7 cellular contexts compared by ENCODE assay signal in the genomic region with DNA sequence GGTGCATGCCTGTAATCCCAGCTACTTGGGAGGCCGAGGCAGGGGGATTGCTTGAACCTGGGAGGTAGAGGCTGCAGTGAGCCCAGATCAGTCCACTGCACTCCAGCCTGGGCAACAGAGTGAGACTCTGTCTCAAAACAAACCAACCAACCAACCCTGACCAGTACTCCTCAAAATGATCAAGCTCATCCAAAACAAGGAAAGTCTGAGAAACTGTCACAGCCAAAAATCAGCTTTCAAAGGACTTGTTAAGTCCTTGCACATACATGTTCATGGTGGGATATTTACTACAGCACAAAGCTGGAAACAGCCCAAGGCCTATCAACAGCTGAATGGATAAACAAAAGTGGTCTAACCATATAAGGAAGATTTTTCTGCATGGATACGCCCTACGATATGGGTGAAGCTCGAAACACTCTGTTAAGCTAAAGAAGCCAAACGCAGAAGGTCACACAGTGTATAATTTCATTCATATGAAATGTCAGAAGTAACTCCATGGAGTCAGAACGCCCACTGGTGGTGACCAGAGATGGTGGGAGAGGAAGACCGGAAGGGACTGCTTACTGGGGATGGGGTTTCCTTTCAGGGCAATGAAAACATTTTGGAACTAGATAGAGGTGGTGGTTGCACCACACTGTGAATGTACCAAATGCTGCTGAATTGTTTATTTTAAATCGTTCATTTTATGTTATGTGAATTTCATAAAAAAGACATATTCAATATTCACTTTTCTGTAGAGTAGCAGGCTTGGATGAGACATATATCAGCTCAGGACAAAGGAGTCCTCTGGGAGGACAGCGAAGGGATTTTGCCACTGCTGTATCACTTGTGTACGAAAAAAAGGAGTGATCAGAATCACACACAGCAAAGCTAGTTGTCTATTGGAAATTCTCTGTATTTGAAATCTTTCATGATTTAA. TPM values are rescaled to one million over a fixed set of nuclear protein-coding genes. Genes with fewer than 3 reads are reported as not detected.
DNase-seq lines count a peak whose midpoint lies in the region; ATAC-seq, FAIRE-seq and TF ChIP-seq lines count a peak whose summit lies in the region.

No MANE protein-coding gene starts in this region.

- H4K20me1 ChIP-seq in GM12878 (ENCODE audit: control insufficient read depth, insufficient read depth) = no peaks in the 10 kb centered on the region

- H3K4me3 ChIP-seq in GM12878 = no peak overlapping the region
- H3K4me3 ChIP-seq in CD8-positive, alpha-beta T cell (ENCODE audit: low read depth, low read length) = no peak overlapping the region

- H3K4me1 Mint-ChIP-seq in CD8-positive, alpha-beta T cell (ENCODE audit: low read depth) = peaks cover 19% of the 10 kb centered on the region

- FAIRE-seq in GM12878 (lab: Jason Lieb, UNC) = no peak

- peaks cover 4% of the 10 kb centered on the region for H3K4me1 ChIP-seq in GM12878 (ENCODE audit: control insufficient read depth, insufficient read depth, low read length)
- peaks cover 18% of the 10 kb centered on the region for H3K4me1 ChIP-seq in CD8-positive, alpha-beta T cell (ENCODE audit: insufficient read depth, low read length)

- BruUV-seq in GM12878 (replicated peaks; lab: Mats Ljungman, UMichigan) = no TSS peak

- WGBS in GM12878 (ENCODE audit: insufficient coverage, insufficient replicate concordance, low lambda C conversion rate, missing lambda C conversion rate) = 59% methylated on average over 10 of the region's 10 CpGs

- TF ChIP-seq EP300 in GM12878 (IDR thresholded peaks at IDR 0.05; ENCODE audit: borderline replicate concordance in 1 of 2, control insufficient read depth in 1 of 2, low read depth in 2 of 2, low read length in 2 of 2) = no peak

- H3K9me3 ChIP-seq in GM12878 (replicated peaks; ENCODE audit: control insufficient read depth, insufficient read depth, low read length) = no peaks in the 10 kb centered on the region
- no peaks in the 10 kb centered on the region for H3K9me3 ChIP-seq in CD8-positive, alpha-beta T cell (ENCODE audit: low read length)

- H2AFZ ChIP-seq in GM12878 (ENCODE audit: control insufficient read depth, low read depth, low read length) = no peak overlapping the region

- H3K27me3 ChIP-seq in GM12878 (replicated peaks in 1 of 2; ENCODE audit: control insufficient read depth in 2 of 2, insufficient read depth in 2 of 2, low read length in 1 of 2) = no peaks in the 10 kb centered on the region
- no peaks in the 10 kb centered on the region for H3K27me3 ChIP-seq in CD8-positive, alpha-beta T cell (ENCODE audit: insufficient read depth, low read length)

- CTCF ChIA-PET in GM12878 (lab: Yijun Ruan, JAX) = interaction anchor here (0.6 to 14.6 kb wide), 14 partner anchors 8 to 256 kb away, joined by 3 to 632 read pairs (median 3); a partner anchor contains a TSS
- CTCF ChIA-PET in CD8-positive, alpha-beta T cell (lab: Charles Lee) = interaction anchor here (0.9 to 8.5 kb wide), 2 partner anchors 99 to 122 kb away, joined by 4 to 137 read pairs; no protein-coding TSS in a partner anchor

- H3K36me3 Mint-ChIP-seq in CD8-positive, alpha-beta T cell = peaks cover 4% of the 10 kb centered on the region

- H3K4me2 ChIP-seq in GM12878 (ENCODE audit: control insufficient read depth, insufficient read depth) = no peak overlapping the region

- RAD21 ChIA-PET in GM12878 (lab: Charles Lee; ENCODE audit: unreplicated experiment) = interaction anchor here (1.0 to 7.5 kb wide), 2 partner anchors 97 to 122 kb away, joined by 4 to 293 read pairs; no protein-coding TSS in a partner anchor

- H3K27ac Mint-ChIP-seq in CD8-positive, alpha-beta T cell = no peak overlapping the region

- H3K79me2 ChIP-seq in GM12878 (ENCODE audit: control insufficient read depth, insufficient read depth, low read length) = no peaks in the 10 kb centered on the region

- ATAC-seq in GM12878 (peak; percentile 49), HG03175 (IDR thresholded peaks at IDR 0.05; ENCODE audit: unreplicated experiment) (no peak)
- ATAC-seq in CD8-positive, alpha-beta T cell = no peak

- peak; percentile 57 for TF ChIP-seq CTCF in GM12874 (IDR thresholded peaks at IDR 0.05; ENCODE audit: insufficient read depth, low read depth, low read length)
- peak; percentile 48 to 62 (median 62); a peak in 5 of 6 replicates for TF ChIP-seq CTCF in GM12878 (IDR thresholded peaks at IDR 0.05 in 2 of 3, conservative IDR thresholded peaks at IDR 0.05 in 1 of 3; ENCODE audit: control insufficient read depth in 2 of 3, extremely low read depth in 1 of 3, insufficient read depth in 1 of 3, low read depth in 3 of 3, low read length in 3 of 3)
- TF ChIP-seq CTCF in CD8-positive, alpha-beta T cell (IDR thresholded peaks at IDR 0.05) = no peak

- intact Hi-C loops in GM12878 (cut with micrococcal nuclease; ENCODE audit: unreplicated experiment) = loop anchor here (1.0 to 2.0 kb wide), 2 partner anchors 89 to 122 kb away; no protein-coding TSS in a partner anchor
- intact Hi-C loops in CD8-positive, alpha-beta T cell (cut with DNase I, micrococcal nuclease) = no loop called here

- POLR2A ChIA-PET in GM12878 (lab: Charles Lee) = interaction anchor here (0.5 to 1.1 kb wide), 3 partner anchors 21 to 571 kb away, joined by 3 to 5 read pairs (median 3); no protein-coding TSS in a partner anchor
- POLR2A ChIA-PET in CD8-positive, alpha-beta T cell (lab: Charles Lee) = no interaction called here

- no peak overlapping the region for H3K9ac ChIP-seq in GM12878 (ENCODE audit: control insufficient read depth, insufficient read depth, low read length)

- no peak overlapping the region for H3K4me3 Mint-ChIP-seq in CD8-positive, alpha-beta T cell

- H3K9me3 Mint-ChIP-seq in CD8-positive, alpha-beta T cell = no peaks in the 10 kb centered on the region

- H3K27ac ChIP-seq in GM12878 (ENCODE audit: control insufficient read depth, insufficient read depth) = no peak overlapping the region
- H3K27ac ChIP-seq in CD8-positive, alpha-beta T cell (ENCODE audit: low read depth, low read length) = no peak overlapping the region

- no peak for TF ChIP-seq POLR2A in GM12878 (IDR thresholded peaks at IDR 0.05; ENCODE audit: low read depth, low read length)

- no peaks in the 10 kb centered on the region for H3K27me3 Mint-ChIP-seq in CD8-positive, alpha-beta T cell (ENCODE audit: low read depth)

- in situ Hi-C loops in GM12878 (cut with MboI) = no loop called here

- no peaks in the 10 kb centered on the region for H3K36me3 ChIP-seq in GM12878 (ENCODE audit: control insufficient read depth in 2 of 2, insufficient read depth in 2 of 2, low read length in 1 of 2)
- H3K36me3 ChIP-seq in CD8-positive, alpha-beta T cell (ENCODE audit: insufficient read depth, low read length) = no peaks in the 10 kb centered on the region

- peak; percentile 71 for TF ChIP-seq RAD21 in GM12878 (IDR thresholded peaks at IDR 0.05; ENCODE audit: insufficient read depth, low read depth, low read length)

- peak; percentile 1 for DNase-seq in NCI-H2107 (lab: John Stamatoyannopoulos, UW)
- DNase-seq in GM12878 (ENCODE audit: low read depth, low spot score) = no peak
- DNase-seq in kidney glomerular epithelial cell (lab: John Stamatoyannopoulos, UW) = peak; percentile 23
- peak; percentile 76 for DNase-seq in ureter (ENCODE audit: low spot score)
- DNase-seq in CD8-positive, alpha-beta T cell = no peak

- SMC1A ChIA-PET in GM12878 (lab: Charles Lee; ENCODE audit: uncharacterized antibody, unreplicated experiment) = interaction anchor here (0.7 to 2.4 kb wide), 6 partner anchors 25 to 125 kb away, joined by 3 to 16 read pairs (median 4); a partner anchor contains a TSS

RNA-seq across cellular contexts. Expression of a gene that starts 17.7 kb away (rescaled TPM):
- total RNA-seq in GM12878 (2013; cell fraction: nucleolus; rRNA removed) = not detected in 2 replicates
- total RNA-seq in GM12878 (2014; rRNA removed) (66.1 and 72.0 TPM in 2 replicates), GM12878 (2014; rRNA removed; fragmentation: Illumina TruSeq; extraction: Trizol) (54.8 and 54.9 TPM in 2 replicates), GM12878 (2021) (33.1 and 39.5 TPM in 2 replicates), ureter (0.78 TPM)
- 5.6 TPM for polyA plus RNA-seq in GM12878 (2011; ENCODE audit: low read depth)
- polyA plus RNA-seq in GM12878 (2011; rRNA removed) (0.92 and 1.2 TPM in 2 replicates), GM12878 (2014; fragmentation: Illumina TruSeq; extraction: Trizol) (26.2 and 55.9 TPM in 2 replicates), GM12878 (2014; fragmentation: Nextera tagmentation; extraction: Ambion mirVana) (10 to 100 TPM; 26.4 to 31.2 TPM), GM12878 (2014; rRNA removed) (84.9 and 107 TPM in 2 replicates), GM12878 (2016; fragmentation: Nextera tagmentation; extraction: Ambion mirVana) (10 to 100 TPM; 28.3 to 35.2 TPM)
- 2.1 and 2.4 TPM in 2 replicates for polyA plus RNA-seq in GM12878 (2011; cell fraction: cytosol; rRNA removed)
- 0.59 and 1.1 TPM in 2 replicates for polyA plus RNA-seq in GM12878 (2011; cell fraction: nucleus; rRNA removed)
- 7.4 and 18.5 TPM in 2 replicates for polyA plus RNA-seq in GM12878 (2012)
- not detected in 2 replicates for polyA minus RNA-seq in GM12878 (2011; rRNA and poly(A)+ RNA removed)
- polyA minus RNA-seq in GM12878 (2011; cell fraction: cytosol; rRNA and poly(A)+ RNA removed) = not detected in 2 replicates
- not detected in 2 replicates for polyA minus RNA-seq in GM12878 (2011; cell fraction: nucleus; rRNA and poly(A)+ RNA removed)
- not detected for total RNA-seq in CD8-positive, alpha-beta T cell

RNA-seq across cellular contexts. Expression of a gene that starts 24.9 kb away (rescaled TPM):
- total RNA-seq in GM12878 (2013; cell fraction: nucleolus; rRNA removed) = 39.4 and 45.1 TPM in 2 replicates
- 54.3 and 55.0 TPM in 2 replicates for total RNA-seq in GM12878 (2014; rRNA removed)
- 43.0 and 46.2 TPM in 2 replicates for total RNA-seq in GM12878 (2014; rRNA removed; fragmentation: Illumina TruSeq; extraction: Trizol)
- 51.4 and 53.3 TPM in 2 replicates for total RNA-seq in GM12878 (2021)
- polyA plus RNA-seq in GM12878 (2011; ENCODE audit: low read depth) = 24.8 TPM
- polyA plus RNA-seq in GM12878 (2011; rRNA removed) = 42.0 and 50.0 TPM in 2 replicates
- polyA plus RNA-seq in GM12878 (2011; cell fraction: cytosol; rRNA removed) = 50.9 and 54.3 TPM in 2 replicates
- 33.6 and 36.6 TPM in 2 replicates for polyA plus RNA-seq in GM12878 (2011; cell fraction: nucleus; rRNA removed)
- 23.6 and 29.3 TPM in 2 replicates for polyA plus RNA-seq in GM12878 (2012)
- polyA plus RNA-seq in GM12878 (2014; fragmentation: Illumina TruSeq; extraction: Trizol) = 53.6 and 59.0 TPM in 2 replicates
- 100 to 1,000 TPM; 118 to 150 TPM for polyA plus RNA-seq in GM12878 (2014; fragmentation: Nextera tagmentation; extraction: Ambion mirVana)
- polyA plus RNA-seq in GM12878 (2014; rRNA removed) = 44.8 and 52.7 TPM in 2 replicates
- 10 to 100 TPM; 90.9 to 92.2 TPM for polyA plus RNA-seq in GM12878 (2016; fragmentation: Nextera tagmentation; extraction: Ambion mirVana)
- polyA minus RNA-seq in GM12878 (2011; rRNA and poly(A)+ RNA removed) = 34.0 and 37.7 TPM in 2 replicates
- polyA minus RNA-seq in GM12878 (2011; cell fraction: cytosol; rRNA and poly(A)+ RNA removed) = 8.7 and 12.7 TPM in 2 replicates
- 12.8 and 15.7 TPM in 2 replicates for polyA minus RNA-seq in GM12878 (2011; cell fraction: nucleus; rRNA and poly(A)+ RNA removed)
- 53.2 TPM for total RNA-seq in ureter
- 10 to 100 TPM; 28.6 to 29.7 TPM for total RNA-seq in CD8-positive, alpha-beta T cell

RNA-seq across cellular contexts. Expression of a gene that starts 25.0 kb away (rescaled TPM):
- 53.1 and 55.9 TPM in 2 replicates for total RNA-seq in GM12878 (2013; cell fraction: nucleolus; rRNA removed)
- total RNA-seq in GM12878 (2014; rRNA removed) = 50.3 and 51.3 TPM in 2 replicates
- total RNA-seq in GM12878 (2014; rRNA removed; fragmentation: Illumina TruSeq; extraction: Trizol) = 40.1 and 43.0 TPM in 2 replicates
- 35.2 and 42.7 TPM in 2 replicates for total RNA-seq in GM12878 (2021)
- 26.5 TPM for polyA plus RNA-seq in GM12878 (2011; ENCODE audit: low read depth)
- polyA plus RNA-seq in GM12878 (2011; rRNA removed) = 52.6 and 64.7 TPM in 2 replicates
- 71.8 TPM in 2 replicates for polyA plus RNA-seq in GM12878 (2011; cell fraction: cytosol; rRNA removed)
- 86.9 and 120 TPM in 2 replicates for polyA plus RNA-seq in GM12878 (2011; cell fraction: nucleus; rRNA removed)
- polyA plus RNA-seq in GM12878 (2012) = 26.2 and 31.8 TPM in 2 replicates
- 55.9 and 56.5 TPM in 2 replicates for polyA plus RNA-seq in GM12878 (2014; fragmentation: Illumina TruSeq; extraction: Trizol)
- 10 to 100 TPM; 24.1 to 32.7 TPM for polyA plus RNA-seq in GM12878 (2014; fragmentation: Nextera tagmentation; extraction: Ambion mirVana)
- 48.9 and 57.9 TPM in 2 replicates for polyA plus RNA-seq in GM12878 (2014; rRNA removed)
- polyA plus RNA-seq in GM12878 (2016; fragmentation: Nextera tagmentation; extraction: Ambion mirVana) = 10 to 100 TPM; 69.7 to 79.7 TPM
- polyA minus RNA-seq in GM12878 (2011; rRNA and poly(A)+ RNA removed) = 48.5 and 55.0 TPM in 2 replicates
- polyA minus RNA-seq in GM12878 (2011; cell fraction: cytosol; rRNA and poly(A)+ RNA removed) = 14.0 and 23.3 TPM in 2 replicates
- 22.1 and 29.3 TPM in 2 replicates for polyA minus RNA-seq in GM12878 (2011; cell fraction: nucleus; rRNA and poly(A)+ RNA removed)
- total RNA-seq in ureter = 66.6 TPM
- total RNA-seq in CD8-positive, alpha-beta T cell = 10 to 100 TPM in 1 of 2 experiments, 1 to 10 TPM in 1; 8.1 to 11.7 TPM

RNA-seq across cellular contexts. Expression of a gene that starts 40.2 kb away (rescaled TPM):
- 42.8 and 61.6 TPM in 2 replicates for total RNA-seq in GM12878 (2013; cell fraction: nucleolus; rRNA removed)
- total RNA-seq in GM12878 (2014; rRNA removed) = 78.7 and 88.8 TPM in 2 replicates
- total RNA-seq in GM12878 (2014; rRNA removed; fragmentation: Illumina TruSeq; extraction: Trizol) = 44.1 and 45.0 TPM in 2 replicates
- 45.0 and 46.5 TPM in 2 replicates for total RNA-seq in GM12878 (2021)
- polyA plus RNA-seq in GM12878 (2011; ENCODE audit: low read depth) = 34.8 TPM
- 60.6 and 93.0 TPM in 2 replicates for polyA plus RNA-seq in GM12878 (2011; rRNA removed)
- 102 and 130 TPM in 2 replicates for polyA plus RNA-seq in GM12878 (2011; cell fraction: cytosol; rRNA removed)
- polyA plus RNA-seq in GM12878 (2011; cell fraction: nucleus; rRNA removed) = 110 and 118 TPM in 2 replicates
- polyA plus RNA-seq in GM12878 (2012) = 46.6 and 54.1 TPM in 2 replicates
- 52.2 and 59.5 TPM in 2 replicates for polyA plus RNA-seq in GM12878 (2014; fragmentation: Illumina TruSeq; extraction: Trizol)
- 10 to 100 TPM; 26.9 to 40.2 TPM for polyA plus RNA-seq in GM12878 (2014; fragmentation: Nextera tagmentation; extraction: Ambion mirVana)
- 70.0 and 77.6 TPM in 2 replicates for polyA plus RNA-seq in GM12878 (2014; rRNA removed)
- polyA plus RNA-seq in GM12878 (2016; fragmentation: Nextera tagmentation; extraction: Ambion mirVana) = 10 to 100 TPM; 56.6 to 59.0 TPM
- polyA minus RNA-seq in GM12878 (2011; rRNA and poly(A)+ RNA removed) = 104 and 124 TPM in 2 replicates
- polyA minus RNA-seq in GM12878 (2011; cell fraction: cytosol; rRNA and poly(A)+ RNA removed) = 28.5 and 32.4 TPM in 2 replicates
- polyA minus RNA-seq in GM12878 (2011; cell fraction: nucleus; rRNA and poly(A)+ RNA removed) = 46.9 and 65.8 TPM in 2 replicates
- total RNA-seq in ureter = 57.3 TPM
- 100 to 1,000 TPM; 101 to 112 TPM for total RNA-seq in CD8-positive, alpha-beta T cell

RNA-seq across cellular contexts. Expression of a gene that starts 50.0 kb away (rescaled TPM):
- total RNA-seq in GM12878 (2013; cell fraction: nucleolus; rRNA removed) = 17.2 and 19.8 TPM in 2 replicates
- 0.68 and 1.1 TPM in 2 replicates for total RNA-seq in GM12878 (2014; rRNA removed)
- total RNA-seq in GM12878 (2014; rRNA removed; fragmentation: Illumina TruSeq; extraction: Trizol) = 0.31 and 0.41 TPM in 2 replicates
- total RNA-seq in GM12878 (2021) = 0.77 and 1.2 TPM in 2 replicates
- 0.16 TPM for polyA plus RNA-seq in GM12878 (2011; ENCODE audit: low read depth)
- polyA plus RNA-seq in GM12878 (2011; rRNA removed) = 0.59 and 1.2 TPM in 2 replicates
- 1.5 and 1.9 TPM in 2 replicates for polyA plus RNA-seq in GM12878 (2011; cell fraction: cytosol; rRNA removed)
- 2.1 and 2.6 TPM in 2 replicates for polyA plus RNA-seq in GM12878 (2011; cell fraction: nucleus; rRNA removed)
- 0.16 and 0.38 TPM in 2 replicates for polyA plus RNA-seq in GM12878 (2012)
- polyA plus RNA-seq in GM12878 (2014; fragmentation: Illumina TruSeq; extraction: Trizol) = 0.48 and 0.60 TPM in 2 replicates
- polyA plus RNA-seq in GM12878 (2014; fragmentation: Nextera tagmentation; extraction: Ambion mirVana) = under 1 TPM; 0.03 to 0.05 TPM
- 0.63 and 1.2 TPM in 2 replicates for polyA plus RNA-seq in GM12878 (2014; rRNA removed)
- polyA plus RNA-seq in GM12878 (2016; fragmentation: Nextera tagmentation; extraction: Ambion mirVana) = under 1 TPM; 0.16 to 0.18 TPM
- polyA minus RNA-seq in GM12878 (2011; rRNA and poly(A)+ RNA removed) = 1.4 and 2.1 TPM in 2 replicates
- 0.40 and 0.94 TPM in 2 replicates for polyA minus RNA-seq in GM12878 (2011; cell fraction: cytosol; rRNA and poly(A)+ RNA removed)
- polyA minus RNA-seq in GM12878 (2011; cell fraction: nucleus; rRNA and poly(A)+ RNA removed) = 0.60 and 0.77 TPM in 2 replicates
- 31.1 TPM for total RNA-seq in ureter
- total RNA-seq in CD8-positive, alpha-beta T cell = not detected

Comparison
In these comparisons a context has a peak if more than half of its experiments do, and no peak if none do; other contexts are left out.
1. DNase-seq: peak in NCI-H2107 (single experiment), kidney glomerular epithelial cell (single experiment) and ureter (single experiment); none in GM12878 (single experiment) and CD8-positive, alpha-beta T cell (0 of 7).